9 cellular contexts compared by ENCODE assay signal in the genomic region with DNA sequence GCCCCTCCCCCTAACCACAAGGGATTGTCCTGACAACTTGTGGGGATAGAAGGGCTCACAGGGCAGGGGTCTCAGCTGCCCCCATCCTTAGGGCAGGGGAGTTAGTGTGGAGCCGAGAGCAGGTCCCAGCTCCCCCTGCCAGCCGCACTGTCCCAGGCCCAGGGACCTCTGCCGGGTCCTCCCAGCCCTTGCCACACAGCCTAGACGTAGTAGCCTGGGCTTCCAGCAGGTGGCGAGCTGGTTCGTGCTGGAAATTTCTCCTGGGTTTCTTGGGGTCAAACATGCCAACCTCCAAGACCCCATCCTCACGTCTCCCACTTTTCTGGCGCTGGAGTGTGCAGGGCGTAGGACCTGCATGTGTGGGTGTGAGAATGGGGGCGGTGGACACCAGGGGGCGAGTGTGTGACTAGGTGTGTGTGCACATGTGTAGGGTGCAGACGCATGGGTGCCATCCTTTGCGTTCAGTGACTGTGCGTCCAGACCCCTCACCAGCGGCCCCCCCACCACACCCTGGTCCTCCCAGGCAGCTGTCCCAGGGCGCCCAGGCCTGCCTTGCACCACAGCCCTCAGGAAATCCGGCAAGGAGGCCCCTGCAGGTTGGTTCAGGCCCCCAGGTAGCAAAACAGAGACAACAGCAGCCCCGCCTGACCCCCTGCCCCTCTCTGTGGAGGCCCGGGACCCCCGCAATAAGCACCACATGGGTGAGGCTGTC. TPM values are rescaled to one million over a fixed set of nuclear protein-coding genes. Genes with fewer than 3 reads are reported as not detected.
DNase-seq lines count a peak whose midpoint lies in the region; ATAC-seq and TF ChIP-seq lines count a peak whose summit lies in the region.
"Had no signal": no experiment of that assay in that cellular context is flagged by ENCODE, and none has a peak within 500 bp of the region (broad histone marks: within the 10 kb centered on the region; RNA-seq: fewer than 3 reads in every experiment).

No MANE protein-coding gene starts in this region.

- TF ChIP-seq CTCF in RWPE1 (conservative IDR thresholded peaks at IDR 0.05; ENCODE audit: low read depth), result peak; percentile 83
- TF ChIP-seq CTCF in body of pancreas (IDR thresholded peaks at IDR 0.05), result peak; percentile 35 to 58 (median 46)
- peak; percentile 62 for TF ChIP-seq CTCF in lower lobe of right lung (IDR thresholded peaks at IDR 0.05)
- TF ChIP-seq CTCF in transverse colon (IDR thresholded peaks at IDR 0.05), result peak; percentile 61 to 74 (median 67)

- H3K36me3 Mint-ChIP-seq in T-helper 2 cell treated with Interferon-gamma antibody and Interleukin-4, amounts not matched to agents 5 μg/mL and 100 μg/mL, for 36 hours (ENCODE audit: low read depth), result no peaks in the 10 kb centered on the region

- WGBS in body of pancreas, 2 donors, result 58 to 70% methylated on average over 4 to 15 of the region's 20 CpGs
- 58% methylated on average over 20 of the region's 20 CpGs; no CpG with 5 or more reads in 1 of the 2 donors for whole genome bisulfite sequencing in transverse colon (ENCODE audit: low coverage in 1 of 2), 2 donors

- H3K27me3 ChIP-seq in body of pancreas (no peaks in the 10 kb centered on the region), lower lobe of right lung (ENCODE audit: low read depth) (no peaks in the 10 kb centered on the region), transverse colon (no peaks in the 10 kb centered on the region)

- peaks cover 6% of the 10 kb centered on the region for H3K4me1 Mint-ChIP-seq in T-helper 2 cell treated with Interferon-gamma antibody and Interleukin-4, amounts not matched to agents 5 μg/mL and 100 μg/mL, for 36 hours (ENCODE audit: low read depth)

- TF ChIP-seq EP300 in transverse colon (IDR thresholded peaks at IDR 0.05; ENCODE audit: low read depth), result no peak

- in situ Hi-C loops in transverse colon (cut with MboI; ENCODE audit: low pct_ligation_motif_present in 1 of 4, low pct_unique_long_range_greater_than_20kb in 1 of 4, low sequenced_read_pairs in 3 of 4), result loop anchor here in 1 of 4 donors (10.0 kb wide), 1 partner anchor 47 kb away; no protein-coding TSS in a partner anchor

- no peak overlapping the region for H3K27ac ChIP-seq in RWPE1
- H3K27ac ChIP-seq in body of pancreas, result no peak overlapping the region
- no peak overlapping the region for H3K27ac ChIP-seq in lower lobe of right lung
- no peak overlapping the region for H3K27ac ChIP-seq in transverse colon

- intact Hi-C loops in body of pancreas (cut with DNase I), result no loop called here
- intact Hi-C loops in lower lobe of right lung (cut with DNase I), result no loop called here
- intact Hi-C loops in transverse colon (cut with DNase I; ENCODE audit: low total_unique reads), result no loop called here

- POLR2A ChIA-PET in RWPE1 (lab: Yijun Ruan, JAX; ENCODE audit: low non-redundant PET), result no interaction called here

- CTCF ChIA-PET in RWPE1 (lab: Yijun Ruan, JAX), result interaction anchor here (0.5 to 1.9 kb wide), 17 partner anchors 9 to 295 kb away, joined by 3 to 14 read pairs (median 3); a partner anchor contains a TSS

- H3K36me3 ChIP-seq in body of pancreas (replicated peaks in 1 of 2; ENCODE audit: insufficient read depth in 1 of 2, low read depth in 2 of 2), result no peaks in the 10 kb centered on the region
- no peaks in the 10 kb centered on the region for H3K36me3 ChIP-seq in lower lobe of right lung
- H3K36me3 ChIP-seq in transverse colon, result no peaks in the 10 kb centered on the region

- no peak overlapping the region for H3K4me3 Mint-ChIP-seq in T-helper 2 cell treated with Interferon-gamma antibody and Interleukin-4, amounts not matched to agents 5 μg/mL and 100 μg/mL, for 36 hours

- H3K4me1 ChIP-seq in body of pancreas, result peaks cover 2% of the 10 kb centered on the region
- H3K4me1 ChIP-seq in lower lobe of right lung, result no peaks in the 10 kb centered on the region
- peaks cover 0 to 2% (median 0%) of the 10 kb centered on the region in 4 donors for H3K4me1 ChIP-seq in transverse colon

- H3K9me3 ChIP-seq in body of pancreas (no peaks in the 10 kb centered on the region), lower lobe of right lung (no peaks in the 10 kb centered on the region), transverse colon (no peaks in the 10 kb centered on the region)

- DNase-seq in T-helper 2 cell (peak in 3 of 5 experiments; percentile 13 to 23 (median 18)), RWPE1 (ENCODE audit: low spot score) (peak; percentile 34), body of pancreas (peak in 3 of 4 donors; percentile 24 to 44 (median 40)), lower lobe of right lung (no peak), transverse colon (peak; percentile 35)
- DNase-seq in T-helper 2 cell treated with Interferon-gamma antibody and Interleukin-4, amounts not matched to agents 5 μg/mL and 100 μg/mL, for 36 hours (ENCODE audit: low spot score), result no peak

- H3K27ac Mint-ChIP-seq in T-helper 2 cell treated with Interferon-gamma antibody and Interleukin-4, amounts not matched to agents 5 μg/mL and 100 μg/mL, for 36 hours, result no peak overlapping the region

- no peak for TF ChIP-seq POLR2A in body of pancreas (IDR thresholded peaks at IDR 0.05)
- TF ChIP-seq POLR2A in transverse colon (IDR thresholded peaks at IDR 0.05), result no peak

- H3K27me3 Mint-ChIP-seq in T-helper 2 cell treated with Interferon-gamma antibody and Interleukin-4, amounts not matched to agents 5 μg/mL and 100 μg/mL, for 36 hours (ENCODE audit: low read depth), result no peaks in the 10 kb centered on the region

- no peaks in the 10 kb centered on the region for H3K9me3 Mint-ChIP-seq in T-helper 2 cell treated with Interferon-gamma antibody and Interleukin-4, amounts not matched to agents 5 μg/mL and 100 μg/mL, for 36 hours

- H3K4me3 ChIP-seq in body of pancreas (no peak overlapping the region), lower lobe of right lung (no peak overlapping the region), transverse colon (no peak overlapping the region)

- ATAC-seq in body of pancreas, result no peak
- peak; percentile 32 to 39 for ATAC-seq in lower lobe of right lung
- ATAC-seq in HG02610 (IDR thresholded peaks at IDR 0.05; ENCODE audit: unreplicated experiment), result no peak
- ATAC-seq in HG03442 (IDR thresholded peaks at IDR 0.05; ENCODE audit: unreplicated experiment), result no peak

RNA-seq across cellular contexts. Expression of a gene that starts 29.5 kb away (rescaled TPM):
- total RNA-seq in body of pancreas (1 to 10 TPM; 1.3 to 2.6 TPM), lower lobe of right lung (2.4 TPM), transverse colon (1 to 10 TPM in 1 of 4 donors, under 1 TPM in 2, not detected in 1; 0.27 to 1.4 (median 0.32) TPM)

RNA-seq across cellular contexts. Expression of a gene that starts 41.5 kb away (rescaled TPM):
- total RNA-seq in body of pancreas (10 to 100 TPM in 1 of 2 donors, not detected in 1; 13.8 TPM), lower lobe of right lung (not detected), transverse colon (10 to 100 TPM in 1 of 4 donors, 1 to 10 TPM in 1, not detected in 2; 5.8 to 12.7 TPM)
- total RNA-seq: skeletal muscle tissue had no signal

Comparison
In these comparisons a context has a peak if more than half of its experiments do, and no peak if none do; other contexts are left out.
1. DNase-seq: peak in T-helper 2 cell (3 of 5), RWPE1 (single experiment), body of pancreas (3 of 4) and transverse colon (single experiment); none in T-helper 2 cell treated with Interferon-gamma antibody and Interleukin-4, amounts not matched to agents 5 μg/mL and 100 μg/mL, for 36 hours (single experiment) and lower lobe of right lung (single experiment).
2. ATAC-seq: peak in lower lobe of right lung (2 of 2); none in body of pancreas (single experiment), HG02610 (single experiment) and HG03442 (single experiment).
3. Peak in every context shown above with its lines, with median percentiles within 50 percentile points of each other: CTCF ChIP-seq.